In the genomic region with DNA sequence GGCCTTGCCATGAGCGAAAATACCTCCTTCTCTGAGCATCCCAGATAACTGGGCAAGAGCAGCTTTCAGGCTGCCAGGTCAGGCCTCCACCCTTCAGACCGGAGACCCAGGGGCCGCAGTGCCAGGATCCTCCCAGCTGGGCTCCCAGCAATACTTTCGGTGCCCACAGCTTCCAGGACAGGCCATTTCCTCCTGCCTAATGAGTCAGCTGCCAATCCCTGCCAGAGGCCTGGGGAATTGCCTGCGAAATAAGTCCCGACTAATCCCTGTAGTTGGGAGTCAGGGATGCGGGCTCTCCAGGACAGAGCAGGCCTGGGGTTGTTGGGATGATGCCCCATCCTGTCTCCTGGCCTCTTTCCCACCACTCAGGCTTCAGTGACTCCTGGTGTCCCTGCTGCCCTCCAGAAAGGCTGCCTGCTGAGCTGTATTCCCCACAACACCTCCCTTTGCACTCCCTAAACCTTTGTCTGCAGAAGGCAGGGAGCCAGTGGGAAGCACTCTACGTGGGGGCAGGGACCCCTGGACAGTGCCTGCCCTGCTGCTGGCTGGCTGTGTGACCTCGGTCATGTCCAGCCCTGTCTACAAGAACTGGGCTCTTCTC, we compare ENCODE assay signal across 12 cellular contexts.
A peak's percentile ranks its signal among the peaks of the same experiment; 100 is the strongest.
DNase-seq lines count a peak whose midpoint lies in the region; ATAC-seq, FAIRE-seq and TF ChIP-seq lines count a peak whose summit lies in the region.
"Had no signal": no experiment of that assay in that cellular context is flagged by ENCODE, and none has a peak within 500 bp of the region (broad histone marks: within the 10 kb centered on the region; RNA-seq: fewer than 3 reads in every experiment).

No MANE protein-coding gene starts in this region.

- H3K27ac Mint-ChIP-seq in activated CD4-positive, alpha-beta memory T cell treated with anti-CD3 and anti-CD28 coated beads for 36 hours = no peak overlapping the region

- H3K4me3 ChIP-seq in breast epithelium (no peak overlapping the region), right cardiac atrium (ENCODE audit: low read length) (no peak overlapping the region)
- H3K4me3 ChIP-seq: pancreas, Peyer's patch had no signal

- no peaks in the 10 kb centered on the region for H3K9me3 ChIP-seq in breast epithelium
- H3K9me3 ChIP-seq in right cardiac atrium (ENCODE audit: control insufficient read depth, low read length) = no peaks in the 10 kb centered on the region
- H3K9me3 ChIP-seq: pancreas, Peyer's patch had no signal

- H3K4me3 Mint-ChIP-seq in activated CD4-positive, alpha-beta memory T cell treated with anti-CD3 and anti-CD28 coated beads for 36 hours = no peak overlapping the region

- H3K27me3 ChIP-seq in breast epithelium (no peaks in the 10 kb centered on the region), right cardiac atrium (ENCODE audit: control insufficient read depth, insufficient read depth) (no peaks in the 10 kb centered on the region)
- H3K27me3 ChIP-seq: pancreas, Peyer's patch had no signal

- no peaks in the 10 kb centered on the region for H3K36me3 ChIP-seq in breast epithelium
- H3K36me3 ChIP-seq: pancreas, Peyer's patch had no signal

- intact Hi-C loops in breast epithelium (cut with DNase I; ENCODE audit: low total_unique reads) = no loop called here
- intact Hi-C loops in right cardiac atrium (cut with DNase I) = loop anchor here in 2 of 4 donors (10.0 kb wide), 2 partner anchors 144 to 146 kb away; partner anchors contain the start of gene UNC5B (in 1 of the 2)
- intact Hi-C loops in activated CD4-positive, alpha-beta memory T cell treated with anti-CD3 and anti-CD28 coated beads for 36 hours (cut with micrococcal nuclease) = no loop called here

- H3K4me1 Mint-ChIP-seq in activated CD4-positive, alpha-beta memory T cell treated with anti-CD3 and anti-CD28 coated beads for 36 hours (ENCODE audit: low read depth) = no peaks in the 10 kb centered on the region

- H3K27ac ChIP-seq in breast epithelium = peak overlapping the region; percentile 49 to 80
- H3K27ac ChIP-seq in right cardiac atrium (ENCODE audit: low read length) = peak overlapping the region; percentile 69
- H3K27ac ChIP-seq: pancreas, Peyer's patch had no signal

- ATAC-seq in right cardiac atrium (peak; percentile 55 to 64), HG02840 (IDR thresholded peaks at IDR 0.05; ENCODE audit: low FRiP score, unreplicated experiment) (no peak)

- H3K27me3 Mint-ChIP-seq in activated CD4-positive, alpha-beta memory T cell treated with anti-CD3 and anti-CD28 coated beads for 36 hours = peaks cover 2% of the 10 kb centered on the region

- WGBS in right cardiac atrium = 54% methylated on average over 9 of the region's 9 CpGs

- H3K36me3 Mint-ChIP-seq in activated CD4-positive, alpha-beta memory T cell treated with anti-CD3 and anti-CD28 coated beads for 36 hours = no peaks in the 10 kb centered on the region

- H3K4me1 ChIP-seq in breast epithelium = no peaks in the 10 kb centered on the region
- H3K4me1 ChIP-seq in right cardiac atrium (ENCODE audit: control insufficient read depth, insufficient read depth, low read length) = peaks cover 5% of the 10 kb centered on the region
- H3K4me1 ChIP-seq: pancreas, Peyer's patch had no signal

- CTCF ChIA-PET in activated CD4-positive, alpha-beta memory T cell treated with anti-CD3 and anti-CD28 coated beads for 36 hours (lab: Charles Lee) = no interaction called here

- no peak for FAIRE-seq in urothelium cell line (lab: Jason Lieb, UNC)
- FAIRE-seq: pancreas had no signal

- TF ChIP-seq POLR2A in breast epithelium (IDR thresholded peaks at IDR 0.05) = no peak

- no peak for TF ChIP-seq CTCF in breast epithelium (IDR thresholded peaks at IDR 0.05)

- peak; percentile 59 for DNase-seq in HPDE6-E6E7 (ENCODE audit: extremely low spot score)
- peak in 1 of 2 donors; percentile 71 for DNase-seq in breast epithelium (ENCODE audit: low spot score in 2 of 2)
- peak; percentile 59 to 83 (median 76) for DNase-seq in right cardiac atrium
- DNase-seq in urothelium cell line (ENCODE audit: low spot score) = peak; percentile 67
- no peak for DNase-seq in NCI-H2029 treated with DMSO at 0.1 percent for 48 hours (lab: John Stamatoyannopoulos, UW)
- no peak for DNase-seq in foreskin melanocyte
- DNase-seq in activated CD4-positive, alpha-beta memory T cell treated with anti-CD3 and anti-CD28 coated beads for 36 hours = no peak
- DNase-seq: activated CD4-positive, alpha-beta T cell treated with anti-CD3 and anti-CD28 coated beads, Interleukin-2, amount 50 U/mL, for 4 hours; NCI-H1417 treated with DMSO at 0.1 percent for 48 hours; pancreas; Peyer's patch had no signal

- POLR2A ChIA-PET in activated CD4-positive, alpha-beta memory T cell treated with anti-CD3 and anti-CD28 coated beads for 36 hours (lab: Charles Lee) = interaction anchor here (0.6 kb wide), 1 partner anchor 135 kb away, joined by 3 read pairs; no protein-coding TSS in a partner anchor

- no peaks in the 10 kb centered on the region for H3K9me3 Mint-ChIP-seq in activated CD4-positive, alpha-beta memory T cell treated with anti-CD3 and anti-CD28 coated beads for 36 hours

Comparison
In these comparisons a context has a peak if more than half of its experiments do, and no peak if none do; other contexts are left out.
1. DNase-seq: peak in HPDE6-E6E7 (single experiment), right cardiac atrium (3 of 3) and urothelium cell line (single experiment); none in NCI-H2029 treated with DMSO at 0.1 percent for 48 hours (single experiment), foreskin melanocyte (single experiment) and activated CD4-positive, alpha-beta memory T cell treated with anti-CD3 and anti-CD28 coated beads for 36 hours (single experiment).